ENCODE assay signal across 1 cellular context in the genomic region with DNA sequence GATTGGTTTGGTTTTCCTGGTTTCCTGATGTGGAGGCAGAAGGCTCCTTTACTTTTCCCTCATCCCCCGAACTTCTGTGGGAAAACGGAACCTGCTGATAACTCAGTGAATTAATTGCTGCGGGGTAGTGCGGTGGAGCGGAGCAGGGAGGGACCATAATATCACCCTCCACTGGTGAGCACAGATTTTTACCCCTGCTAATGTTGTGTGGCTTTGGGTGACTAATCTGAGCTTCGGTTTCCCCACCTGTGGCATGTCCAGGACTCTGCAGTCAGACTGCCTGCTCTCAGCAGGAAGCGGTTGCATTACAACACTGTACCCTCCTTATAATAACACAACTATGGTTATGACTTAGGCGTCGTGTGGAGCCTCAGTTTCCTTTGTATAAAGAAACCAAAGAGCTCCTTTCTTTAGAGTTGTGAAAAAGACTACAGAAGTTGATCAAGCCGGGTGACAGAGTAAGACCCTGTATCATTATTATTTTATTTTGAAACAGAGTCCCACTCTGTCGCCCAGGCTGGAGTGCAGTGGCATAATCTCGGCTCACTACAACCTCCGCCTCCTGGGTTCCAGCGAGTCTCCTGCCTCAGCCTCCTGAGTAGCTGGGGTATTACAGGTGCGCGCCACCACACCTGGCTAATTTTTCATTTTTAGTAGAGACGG.
TF ChIP-seq lines count a peak whose summit lies in the region.

No MANE protein-coding gene starts in this region.

TF ChIP-seq in IMR-90, 13 proteins besides CTCF, POLR2A, EP300 and RAD21:
- TF ChIP-seq RCOR1 (IDR thresholded peaks at IDR 0.05; ENCODE audit: insufficient replicate concordance, low read length) (peak; percentile 70), RFX5 (IDR thresholded peaks at IDR 0.05; ENCODE audit: low read depth, low read length) (no peak), SMC3 (IDR thresholded peaks at IDR 0.05; ENCODE audit: low read depth, low read length) (peak; percentile 13; the same call in 1 of the 2 replicates), MAFK (IDR thresholded peaks at IDR 0.05; ENCODE audit: low read depth, low read length) (no peak), CEBPB (IDR thresholded peaks at IDR 0.05; ENCODE audit: low read depth, low read length) (peak; percentile 91), FOS (IDR thresholded peaks at IDR 0.05; ENCODE audit: low read depth, low read length) (peak; percentile 72), MAZ (IDR thresholded peaks at IDR 0.05; ENCODE audit: borderline replicate concordance, low read depth, low read length) (peak; percentile 28; the same call in 1 of the 2 replicates)
